ENCODE assay signal across 8 cellular contexts in the genomic region with DNA sequence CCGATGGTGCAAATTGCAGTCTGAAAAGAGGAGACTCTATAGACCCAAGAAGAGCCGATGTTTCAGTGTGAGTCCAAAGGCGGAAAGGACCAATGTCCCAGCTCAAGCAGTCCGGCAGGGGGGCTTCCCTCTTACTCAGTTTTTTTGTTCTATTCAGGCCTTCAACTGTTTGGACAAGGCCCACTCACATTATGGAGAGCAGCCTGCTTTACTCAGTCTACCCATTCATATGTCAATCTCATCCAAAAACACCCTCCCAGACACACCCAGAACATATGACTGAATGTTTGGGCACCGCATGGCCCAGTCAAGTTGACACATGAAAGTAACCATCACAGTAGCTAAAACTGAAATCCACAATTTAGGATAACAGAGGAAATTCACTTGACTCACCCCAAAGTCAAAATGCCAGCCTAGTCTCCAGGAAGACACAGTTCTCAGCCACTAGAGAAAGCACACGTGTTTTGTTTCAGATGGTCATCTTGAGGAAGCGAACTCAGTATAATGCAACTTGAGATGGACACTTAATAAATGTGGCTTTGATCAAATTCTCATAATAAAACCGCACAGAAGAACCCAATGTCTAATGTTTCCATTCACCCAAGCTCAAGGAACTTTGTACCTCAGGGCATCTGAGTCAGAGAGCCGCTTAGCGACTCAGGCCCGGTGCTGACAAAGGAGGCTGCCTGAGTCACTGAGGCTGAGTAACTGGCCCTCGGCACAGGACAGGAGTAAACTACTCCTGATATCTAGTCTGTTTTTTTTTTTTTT. TPM values are rescaled to one million over a fixed set of nuclear protein-coding genes. Genes with fewer than 3 reads are reported as not detected.
DNase-seq lines count a peak whose midpoint lies in the region; TF ChIP-seq lines count a peak whose summit lies in the region.

No MANE protein-coding gene starts in this region.

- peaks cover 67% of the 10 kb centered on the region for H3K36me3 ChIP-seq in MG63
- peaks cover 8 to 12% of the 10 kb centered on the region in 2 experiments for H3K36me3 ChIP-seq in trophoblast cell (ENCODE audit: control insufficient read depth in 1 of 2, insufficient read depth in 2 of 2, low read length in 2 of 2)

- H4K12ac ChIP-seq in trophoblast cell (ENCODE audit: low read depth, low read length): no peak overlapping the region

- peaks cover 15% of the 10 kb centered on the region for H3K79me1 ChIP-seq in trophoblast cell (ENCODE audit: low read length)

- no peak overlapping the region for H3K9ac ChIP-seq in trophoblast cell (ENCODE audit: low read length)

- H3K23ac ChIP-seq in trophoblast cell (ENCODE audit: low read length): no peak overlapping the region

- no peak overlapping the region for H2BK120ac ChIP-seq in trophoblast cell (ENCODE audit: insufficient read depth, low read length, poor library complexity)

- no peak overlapping the region for H4K8ac ChIP-seq in trophoblast cell (ENCODE audit: low read depth, low read length)

- no peak overlapping the region for H3K27ac ChIP-seq in trophoblast cell (ENCODE audit: low read depth, low read length)

- no peak for TF ChIP-seq CTCF in GM20000 (IDR thresholded peaks at IDR 0.05; ENCODE audit: extremely low read depth, missing control alignments)

- H3K4ac ChIP-seq in trophoblast cell (ENCODE audit: low read depth, low read length): peak overlapping the region; percentile 10

- H3K79me2 ChIP-seq in trophoblast cell (ENCODE audit: control insufficient read depth, insufficient read depth, low read length, poor library complexity): peaks cover 22% of the 10 kb centered on the region

- no peak overlapping the region for H3K18ac ChIP-seq in trophoblast cell (ENCODE audit: low read length)

- H2BK5ac ChIP-seq in trophoblast cell (ENCODE audit: low read depth, low read length, poor library complexity): no peak overlapping the region

- H2AK5ac ChIP-seq in trophoblast cell (ENCODE audit: low read length): no peak overlapping the region

- DNase-seq in AG08396 (ENCODE audit: low spot score) (peak; percentile 86), MG63 (peak; percentile 96), dedifferentiated amniotic fluid mesenchymal stem cell (ENCODE audit: extremely low spot score) (peak; percentile 95), trophoblast cell (peak; percentile 98), Kasumi-1 (lab: John Stamatoyannopoulos, UW) (no peak), GM20000 (ENCODE audit: low spot score) (no peak), cerebellar nuclear complex (lab: John Stamatoyannopoulos, UW) (no peak), midbrain (lab: John Stamatoyannopoulos, UW) (no peak)

- H3K9me3 ChIP-seq in MG63 (no peaks in the 10 kb centered on the region), trophoblast cell (ENCODE audit: insufficient read depth, low read depth, low read length) (no peaks in the 10 kb centered on the region)

- H3K4me2 ChIP-seq in trophoblast cell (ENCODE audit: low read length): peak overlapping the region; percentile 48

- no peak overlapping the region for H3K14ac ChIP-seq in trophoblast cell (ENCODE audit: low read length)

- H3K4me3 ChIP-seq in MG63 (peak overlapping the region; percentile 96), trophoblast cell (ENCODE audit: low read depth, low read length) (no peak overlapping the region)

- no peaks in the 10 kb centered on the region for H3K27me3 ChIP-seq in MG63
- no peaks in the 10 kb centered on the region for H3K27me3 ChIP-seq in trophoblast cell (ENCODE audit: insufficient read depth, low read length)

- WGBS in trophoblast cell (ENCODE audit: extremely low coverage, insufficient coverage, insufficient read length): no CpG with 5 or more reads among the region's 12 CpGs

- H4K91ac ChIP-seq in trophoblast cell (ENCODE audit: low read depth, low read length): no peak overlapping the region

- H2BK12ac ChIP-seq in trophoblast cell (ENCODE audit: low read length): peak overlapping the region; percentile 15

- no peak overlapping the region for H2AFZ ChIP-seq in trophoblast cell (ENCODE audit: insufficient read depth, low read length, poor library complexity)

- peaks cover 9 to 23% of the 10 kb centered on the region in 2 experiments for H3K4me1 ChIP-seq in trophoblast cell (ENCODE audit: control insufficient read depth in 1 of 2, insufficient read depth in 2 of 2, low read length in 2 of 2)

RNA-seq across cellular contexts. Expression of a gene that starts 2.4 kb away (rescaled TPM):
- total RNA-seq in MG63 (2014; rRNA removed; shearing (Covaris generic); ENCODE audit: low replicate concordance): 166 and 245 TPM in 2 replicates
- polyA plus RNA-seq in trophoblast cell (2013): 83.4 and 89.8 TPM in 2 replicates

RNA-seq across cellular contexts. Expression of a gene that starts 59.1 kb away (rescaled TPM):
- total RNA-seq in MG63 (2014; rRNA removed; shearing (Covaris generic); ENCODE audit: low replicate concordance): 12.2 and 16.7 TPM in 2 replicates
- 34.1 and 35.9 TPM in 2 replicates for polyA plus RNA-seq in trophoblast cell (2013)

Comparison
In these comparisons a context has a peak if more than half of its experiments do, and no peak if none do; other contexts are left out.
1. DNase-seq: peak in AG08396 (single experiment), MG63 (single experiment), dedifferentiated amniotic fluid mesenchymal stem cell (single experiment) and trophoblast cell (2 of 2); none in Kasumi-1 (0 of 2), GM20000 (single experiment), cerebellar nuclear complex (0 of 2) and midbrain (single experiment).